Comparison of ENCODE assay signal across 13 cellular contexts in genomic region chr2:68768951-68769350, GRCh38. TPM values are rescaled to one million over a fixed set of nuclear protein-coding genes. Genes with fewer than 3 reads are reported as not detected.
DNase-seq lines count a peak whose midpoint lies in the region; ATAC-seq and TF ChIP-seq lines count a peak whose summit lies in the region.
"Had no signal": no experiment of that assay in that cellular context is flagged by ENCODE, and none has a peak within 500 bp of the region (broad histone marks: within the 10 kb centered on the region; RNA-seq: fewer than 3 reads in every experiment).

No MANE protein-coding gene starts in this region.

- H3K4me3 ChIP-seq in right lobe of liver (no peak overlapping the region), upper lobe of right lung (no peak overlapping the region), esophagus muscularis mucosa (no peak overlapping the region)
- H3K4me3 ChIP-seq: suprapubic skin had no signal

- intact Hi-C loops in activated naive CD4-positive, alpha-beta T cell treated with anti-CD3 and anti-CD28 coated beads for 36 hours (cut with micrococcal nuclease) = loop anchor here (5.0 to 10.0 kb wide), 2 partner anchors 517 to 1316 kb away; partner anchors contain the start of genes PCBP1 and PPP3R1
- intact Hi-C loops in activated B cell treated with CpG ODN at 0.5 μM for 24 hours (cut with micrococcal nuclease) = no loop called here
- intact Hi-C loops in right lobe of liver (cut with DNase I) = no loop called here
- intact Hi-C loops in upper lobe of right lung (cut with DNase I) = no loop called here
- intact Hi-C loops in esophagus muscularis mucosa (cut with DNase I) = no loop called here

- peaks cover 100% of the 10 kb centered on the region for H3K4me1 Mint-ChIP-seq in activated naive CD4-positive, alpha-beta T cell treated with anti-CD3 and anti-CD28 coated beads for 36 hours (ENCODE audit: low read depth)
- H3K4me1 Mint-ChIP-seq in activated B cell treated with CpG ODN at 0.5 μM for 24 hours = peaks cover 99% of the 10 kb centered on the region

- H3K27me3 ChIP-seq in right lobe of liver = no peaks in the 10 kb centered on the region
- no peaks in the 10 kb centered on the region for H3K27me3 ChIP-seq in upper lobe of right lung
- H3K27me3 ChIP-seq in esophagus muscularis mucosa = no peaks in the 10 kb centered on the region
- H3K27me3 ChIP-seq: suprapubic skin had no signal

- CTCF ChIA-PET in activated naive CD4-positive, alpha-beta T cell treated with anti-CD3 and anti-CD28 coated beads for 36 hours (lab: Charles Lee) = interaction anchor here (0.8 to 2.2 kb wide), 5 partner anchors 28 to 174 kb away, joined by 3 to 8 read pairs (median 3); no protein-coding TSS in a partner anchor
- CTCF ChIA-PET in activated B cell treated with CpG ODN at 0.5 μM for 24 hours (lab: Charles Lee) = interaction anchor here (1.0 to 1.7 kb wide), 2 partner anchors 13 to 17 kb away, joined by 3 to 7 read pairs; no protein-coding TSS in a partner anchor

- no peak for DNase-seq in activated naive CD4-positive, alpha-beta T cell treated with anti-CD3 and anti-CD28 coated beads for 36 hours
- DNase-seq in activated naive CD4-positive, alpha-beta T cell (lab: John Stamatoyannopoulos, UW) = no peak
- DNase-seq in activated B cell treated with CpG ODN at 0.5 μM for 24 hours = no peak
- DNase-seq in right lobe of liver = no peak
- no peak for DNase-seq in upper lobe of right lung
- no peak for DNase-seq in ureter (ENCODE audit: low spot score)
- DNase-seq in esophagus muscularis mucosa (ENCODE audit: extremely low spot score) = no peak
- no peak for DNase-seq in stimulated activated CD4-positive, alpha-beta T cell treated with anti-CD3 and anti-CD28 coated beads, Interleukin-12 subunit alpha, Interleukin-12 subunit beta, amount 100 ng/mL, for 4 hours
- DNase-seq: mammary epithelial cell, MV-4-11, OCI-M1, SK-N-SH had no signal

- H3K27me3 Mint-ChIP-seq in activated naive CD4-positive, alpha-beta T cell treated with anti-CD3 and anti-CD28 coated beads for 36 hours (ENCODE audit: low read depth) = no peaks in the 10 kb centered on the region
- no peaks in the 10 kb centered on the region for H3K27me3 Mint-ChIP-seq in activated B cell treated with CpG ODN at 0.5 μM for 24 hours

- H3K9me3 ChIP-seq in right lobe of liver (no peaks in the 10 kb centered on the region), upper lobe of right lung (no peaks in the 10 kb centered on the region), esophagus muscularis mucosa (no peaks in the 10 kb centered on the region)
- H3K9me3 ChIP-seq: SK-N-SH, suprapubic skin had no signal

- peak overlapping the region in 2 of 3 donors; percentile 34 to 75 for H3K27ac ChIP-seq in right lobe of liver
- H3K27ac ChIP-seq in upper lobe of right lung = peak overlapping the region; percentile 75
- H3K27ac ChIP-seq in esophagus muscularis mucosa (replicated peaks in 1 of 4) = no peak overlapping the region
- H3K27ac ChIP-seq: suprapubic skin had no signal

- H3K9me3 Mint-ChIP-seq in activated naive CD4-positive, alpha-beta T cell treated with anti-CD3 and anti-CD28 coated beads for 36 hours = no peaks in the 10 kb centered on the region
- no peaks in the 10 kb centered on the region for H3K9me3 Mint-ChIP-seq in activated B cell treated with CpG ODN at 0.5 μM for 24 hours

- H3K36me3 ChIP-seq in right lobe of liver = no peaks in the 10 kb centered on the region
- no peaks in the 10 kb centered on the region for H3K36me3 ChIP-seq in upper lobe of right lung
- H3K36me3 ChIP-seq in esophagus muscularis mucosa = no peaks in the 10 kb centered on the region
- H3K36me3 ChIP-seq: suprapubic skin had no signal

- TF ChIP-seq POLR2A in right lobe of liver (IDR thresholded peaks at IDR 0.05) (no peak), esophagus muscularis mucosa (IDR thresholded peaks at IDR 0.05; ENCODE audit: low read depth) (no peak)

- H3K36me3 Mint-ChIP-seq in activated naive CD4-positive, alpha-beta T cell treated with anti-CD3 and anti-CD28 coated beads for 36 hours (ENCODE audit: low read depth) = peaks cover 10% of the 10 kb centered on the region
- H3K36me3 Mint-ChIP-seq in activated B cell treated with CpG ODN at 0.5 μM for 24 hours (ENCODE audit: low read depth) = peaks cover 2% of the 10 kb centered on the region

- POLR2A ChIA-PET in activated B cell treated with CpG ODN at 0.5 μM for 24 hours (lab: Charles Lee) = interaction anchor here (0.7 to 22.0 kb wide), 10 partner anchors 11 to 139 kb away, joined by 3 to 1418 read pairs (median 11); partner anchors contain the start of gene ARHGAP25

- TF ChIP-seq EP300 in esophagus muscularis mucosa (IDR thresholded peaks at IDR 0.05) = no peak

- H3K4me1 ChIP-seq in right lobe of liver = peaks cover 0 to 15% (median 0%) of the 10 kb centered on the region in 4 donors
- H3K4me1 ChIP-seq in upper lobe of right lung = peaks cover 80% of the 10 kb centered on the region
- H3K4me1 ChIP-seq in esophagus muscularis mucosa = peaks cover 21 to 46% (median 34%) of the 10 kb centered on the region in 4 donors

- peak overlapping the region; percentile 7 for H3K4me3 Mint-ChIP-seq in activated naive CD4-positive, alpha-beta T cell treated with anti-CD3 and anti-CD28 coated beads for 36 hours
- peak overlapping the region; percentile 67 for H3K4me3 Mint-ChIP-seq in activated B cell treated with CpG ODN at 0.5 μM for 24 hours

- peak overlapping the region; percentile 95 for H3K27ac Mint-ChIP-seq in activated naive CD4-positive, alpha-beta T cell treated with anti-CD3 and anti-CD28 coated beads for 36 hours
- H3K27ac Mint-ChIP-seq in activated B cell treated with CpG ODN at 0.5 μM for 24 hours = peak overlapping the region; percentile 96

- TF ChIP-seq CTCF in activated B cell treated with CpG ODN at 0.5 μM for 24 hours (IDR thresholded peaks at IDR 0.05) (no peak), right lobe of liver (IDR thresholded peaks at IDR 0.05) (no peak), upper lobe of right lung (IDR thresholded peaks at IDR 0.05) (no peak), esophagus muscularis mucosa (IDR thresholded peaks at IDR 0.05) (no peak)

- ATAC-seq in activated B cell treated with CpG ODN at 0.5 μM for 24 hours (ENCODE audit: low read depth) (no peak), right lobe of liver (no peak), upper lobe of right lung (no peak)

RNA-seq across cellular contexts. Expression of gene ARHGAP25, which starts 34.3 kb away (rescaled TPM):
- 10 to 100 TPM; 43.0 to 46.7 TPM for total RNA-seq in activated naive CD4-positive, alpha-beta T cell treated with anti-CD3 and anti-CD28 coated beads for 36 hours
- total RNA-seq in activated B cell treated with CpG ODN at 0.5 μM for 24 hours = 324 and 336 TPM in 2 replicates
- total RNA-seq in right lobe of liver = 1 to 10 TPM; 3.3 to 9.8 (median 5.0) TPM
- 31.8 TPM for total RNA-seq in upper lobe of right lung
- 14.7 TPM for total RNA-seq in ureter
- total RNA-seq in esophagus muscularis mucosa = 1 to 10 TPM; 3.7 to 9.3 (median 5.4) TPM

Comparison
In these comparisons a context has a peak if more than half of its experiments do, and no peak if none do; other contexts are left out.
1. H3K27ac ChIP-seq: peak in right lobe of liver (2 of 3) and upper lobe of right lung (single experiment); none in esophagus muscularis mucosa (0 of 4).